ENCODE assay signal across 1 cellular context in genomic region chr1:160018900-160019299, GRCh38.
TF ChIP-seq lines count a peak whose summit lies in the region.

No MANE protein-coding gene starts in this region.

TF ChIP-seq in HEK293, 187 proteins besides CTCF, POLR2A, EP300 and RAD21 (continued from another document):
- TF ChIP-seq ZNF398 (tag by site-specific recombination; IDR thresholded peaks at IDR 0.05) (no peak), ZNF302 (tag by site-specific recombination; IDR thresholded peaks at IDR 0.05; ENCODE audit: low read depth) (no peak), ZNF843 (tag by site-specific recombination; IDR thresholded peaks at IDR 0.05) (no peak), ZNF600 (tag by site-specific recombination; IDR thresholded peaks at IDR 0.05) (0 out of 2 replicates have a peak, but pooled peaks have one; percentile 15)
